Comparison of ENCODE assay signal across 8 cellular contexts in genomic region chr12:56333679-56334489, GRCh38. TPM values are rescaled to one million over a fixed set of nuclear protein-coding genes. Genes with fewer than 3 reads are reported as not detected.
DNase-seq lines count a peak whose midpoint lies in the region; ATAC-seq and TF ChIP-seq lines count a peak whose summit lies in the region.

TSS of gene PAN2 (minus strand) at chr12:56334000. CDS start at chr12:56333094, 906 bp downstream.

- H3K36me3 Mint-ChIP-seq in IgD-negative memory B cell = peaks cover 4% of the 10 kb centered on the region

- peaks cover 4% of the 10 kb centered on the region for H3K4me1 ChIP-seq in mucosa of descending colon (ENCODE audit: low read depth)

- no peak for TF ChIP-seq CTCF in mucosa of descending colon (IDR thresholded peaks at IDR 0.05)

- H3K27ac Mint-ChIP-seq in IgD-negative memory B cell = peak within 1 kb of the TSS; percentile 99 to 100 (median 100)

- peaks cover 32 to 37% (median 36%) of the 10 kb centered on the region in 3 donors for H3K4me1 Mint-ChIP-seq in IgD-negative memory B cell

- H3K27ac ChIP-seq in epithelial cell of prostate = peak within 1 kb of the TSS; percentile 90

- DNase-seq in DMS153 (lab: John Stamatoyannopoulos, UW) = peak; percentile 96
- DNase-seq in OCI-M1 (lab: John Stamatoyannopoulos, UW) = peak; percentile 98
- peak; percentile 90 for DNase-seq in activated T-cell treated with anti-CD3 and anti-CD28 coated beads for 24 hours (ENCODE audit: low read depth)
- peak; percentile 66 for DNase-seq in epithelial cell of prostate (ENCODE audit: low read depth, low spot score)
- peak; percentile 94 to 97 (median 96) for DNase-seq in mucosa of descending colon
- DNase-seq in stimulated activated CD8-positive, alpha-beta memory T cell treated with anti-CD3 and anti-CD28 coated beads, Interleukin-4, amount 100 ng/mL, for 24 hours (ENCODE audit: low read depth) = peak; percentile 88

- no peaks in the 10 kb centered on the region for H3K36me3 ChIP-seq in mucosa of descending colon (ENCODE audit: low read depth)

- no peaks in the 10 kb centered on the region for H3K9me3 ChIP-seq in mucosa of descending colon

- H3K27me3 Mint-ChIP-seq in IgD-negative memory B cell = peaks cover 2% of the 10 kb centered on the region

- H3K9me3 Mint-ChIP-seq in IgD-negative memory B cell = no peaks in the 10 kb centered on the region

- peak within 1 kb of the TSS; percentile 30 for H3K4me3 ChIP-seq in mucosa of descending colon

- ATAC-seq in GM21529 (IDR thresholded peaks at IDR 0.05; ENCODE audit: unreplicated experiment) (peak; percentile 96), mucosa of descending colon (peak; percentile 98)

- intact Hi-C loops in mucosa of descending colon (cut with DNase I, micrococcal nuclease) = no loop called here

- peak within 1 kb of the TSS; percentile 92 to 100 (median 98) for H3K4me3 Mint-ChIP-seq in IgD-negative memory B cell

RNA-seq across cellular contexts. Expression of gene PAN2, which starts in this region (rescaled TPM):
- 5.5 TPM for polyA plus RNA-seq in IgD-negative memory B cell
- 10 to 100 TPM; 61.4 to 73.5 (median 61.9) TPM for total RNA-seq in mucosa of descending colon

Comparison
In these comparisons a context has a peak if more than half of its experiments do, and no peak if none do; other contexts are left out.
1. Peak in every context shown above with its lines: DNase-seq, ATAC-seq, H3K4me3 ChIP-seq and H3K27ac ChIP-seq.